9 cellular contexts compared by ENCODE assay signal in genomic region chr17:45246338-45246737, GRCh38. TPM values are rescaled to one million over a fixed set of nuclear protein-coding genes. Genes with fewer than 3 reads are reported as not detected.
DNase-seq lines count a peak whose midpoint lies in the region; ATAC-seq and TF ChIP-seq lines count a peak whose summit lies in the region.
"Had no signal": no experiment of that assay in that cellular context is flagged by ENCODE, and none has a peak within 500 bp of the region (broad histone marks: within the 10 kb centered on the region; RNA-seq: fewer than 3 reads in every experiment).

No MANE protein-coding gene starts in this region.

- no peaks in the 10 kb centered on the region for H3K27me3 ChIP-seq in DOHH2 (ENCODE audit: control insufficient read depth, low read length)
- H3K27me3 ChIP-seq in MM.1S (replicated peaks; ENCODE audit: insufficient read depth, low read length), result no peaks in the 10 kb centered on the region
- peaks cover 2% of the 10 kb centered on the region for H3K27me3 ChIP-seq in colonic mucosa
- H3K27me3 ChIP-seq in neuronal stem cell (ENCODE audit: control insufficient read depth in 3 of 3, insufficient read depth in 3 of 3, low read depth in 1 of 3, low read length in 3 of 3), result peaks cover 0 to 62% (median 0%) of the 10 kb centered on the region in 3 experiments

- H3K4me1 ChIP-seq in DOHH2 (ENCODE audit: control insufficient read depth, low read length) (peaks cover 21% of the 10 kb centered on the region), MM.1S (ENCODE audit: low read length) (peaks cover 17% of the 10 kb centered on the region), colonic mucosa (peaks cover 8% of the 10 kb centered on the region), neuronal stem cell (ENCODE audit: control insufficient read depth in 2 of 2, insufficient read depth in 1 of 2, low read depth in 1 of 2, low read length in 2 of 2) (peaks cover 5 to 15% of the 10 kb centered on the region in 2 donors)

- TF ChIP-seq CTCF in DOHH2 (IDR thresholded peaks at IDR 0.05; ENCODE audit: low read depth, low read length, poor library complexity, severe bottlenecking) (no peak), MM.1S (IDR thresholded peaks at IDR 0.05; ENCODE audit: low read length) (no peak), colonic mucosa (IDR thresholded peaks at IDR 0.05) (no peak)

- no peak overlapping the region for H2AFZ ChIP-seq in MM.1S (ENCODE audit: low read length)
- H2AFZ ChIP-seq in neuronal stem cell (ENCODE audit: low read length), result peak overlapping the region; percentile 100

- peak overlapping the region; percentile 86 for H2AK5ac ChIP-seq in neuronal stem cell (ENCODE audit: low read depth, low read length)

- no CpG with 5 or more reads among the region's 8 CpGs for WGBS in neuronal stem cell (ENCODE audit: extremely low coverage in 2 of 2, insufficient read length in 2 of 2, insufficient replicate concordance in 1 of 2), 2 donors

- no peak overlapping the region for H4K8ac ChIP-seq in neuronal stem cell (ENCODE audit: low read depth, low read length)

- H4K20me1 ChIP-seq in DOHH2 (ENCODE audit: control insufficient read depth, insufficient read depth, low read depth, low read length), result peaks cover 3% of the 10 kb centered on the region; the same call in 1 of the 2 replicates
- H4K20me1 ChIP-seq in MM.1S (ENCODE audit: insufficient read depth, low read length), result no peaks in the 10 kb centered on the region

- peak overlapping the region; percentile 5 for H3K18ac ChIP-seq in neuronal stem cell (ENCODE audit: low read length)

- H3K4ac ChIP-seq in neuronal stem cell (ENCODE audit: low read length), result no peak overlapping the region

- H2BK12ac ChIP-seq in neuronal stem cell (ENCODE audit: low read length), result peak overlapping the region; percentile 2

- no peak overlapping the region for H4K91ac ChIP-seq in neuronal stem cell (ENCODE audit: low read depth, low read length, poor library complexity)

- H3F3A ChIP-seq in DOHH2 (ENCODE audit: control insufficient read depth, insufficient read depth), result no peaks in the 10 kb centered on the region
- peaks cover 29% of the 10 kb centered on the region for H3F3A ChIP-seq in MM.1S (ENCODE audit: insufficient read depth, low read length)

- no peak for DNase-seq in MM.1S
- DNase-seq in colonic mucosa, result no peak
- no peak for DNase-seq in neuronal stem cell (ENCODE audit: low spot score)
- no peak for DNase-seq in EL
- DNase-seq: NCI-H2029 had no signal

- intact Hi-C loops in colonic mucosa (cut with DNase I), result no loop called here

- H2BK15ac ChIP-seq in neuronal stem cell (ENCODE audit: low read length), result no peak overlapping the region

- no peak overlapping the region for H3K23ac ChIP-seq in neuronal stem cell (ENCODE audit: low read depth, low read length, poor library complexity)

- H3K79me1 ChIP-seq in neuronal stem cell (ENCODE audit: low read depth, low read length), result peaks cover 6% of the 10 kb centered on the region

- no peak overlapping the region for H3K9ac ChIP-seq in MM.1S (ENCODE audit: low read length)
- peak overlapping the region; percentile 76 to 87 for H3K9ac ChIP-seq in colonic mucosa (ENCODE audit: low read depth in 2 of 2, low read length in 2 of 2)
- peak overlapping the region; percentile 54 for H3K9ac ChIP-seq in neuronal stem cell (ENCODE audit: low read depth, low read length, poor library complexity)

- no peak for ATAC-seq in GM18519 (IDR thresholded peaks at IDR 0.05; ENCODE audit: low FRiP score, unreplicated experiment)
- no peak for ATAC-seq in GM21423 (IDR thresholded peaks at IDR 0.05; ENCODE audit: unreplicated experiment)

- H3K36me3 ChIP-seq in DOHH2 (ENCODE audit: control insufficient read depth, low read length) (peaks cover 51% of the 10 kb centered on the region), MM.1S (replicated peaks; ENCODE audit: insufficient read depth, low read length) (peaks cover 4% of the 10 kb centered on the region), colonic mucosa (no peaks in the 10 kb centered on the region), neuronal stem cell (replicated peaks in 1 of 2; ENCODE audit: control insufficient read depth in 2 of 2, insufficient read depth in 2 of 2, low read length in 2 of 2) (peaks cover 0 to 4% of the 10 kb centered on the region in 2 donors)

- H3K9me3 ChIP-seq in DOHH2 (ENCODE audit: control insufficient read depth, insufficient read depth, low read length) (no peaks in the 10 kb centered on the region), MM.1S (replicated peaks; ENCODE audit: insufficient read depth, low read length) (no peaks in the 10 kb centered on the region), colonic mucosa (no peaks in the 10 kb centered on the region), neuronal stem cell (replicated peaks in 1 of 2; ENCODE audit: control insufficient read depth in 2 of 2, insufficient read depth in 1 of 2, low read depth in 1 of 2, low read length in 2 of 2) (peaks cover 0 to 7% of the 10 kb centered on the region in 2 donors)

- peaks cover 15% of the 10 kb centered on the region for H3K79me2 ChIP-seq in DOHH2 (ENCODE audit: control insufficient read depth, low read length)
- peaks cover 29% of the 10 kb centered on the region for H3K79me2 ChIP-seq in MM.1S (ENCODE audit: low read length)

- H3K27ac ChIP-seq in DOHH2 (ENCODE audit: low read depth, low read length), result no peak overlapping the region
- no peak overlapping the region; the same call in 1 of the 2 replicates for H3K27ac ChIP-seq in MM.1S (ENCODE audit: low read length)
- H3K27ac ChIP-seq in colonic mucosa, result no peak overlapping the region
- no peak overlapping the region for H3K27ac ChIP-seq in neuronal stem cell (replicated peaks; ENCODE audit: low read length)

- H2BK5ac ChIP-seq in neuronal stem cell (ENCODE audit: low read length), result no peak overlapping the region

- H3K4me3 ChIP-seq in DOHH2 (ENCODE audit: low read length) (peak overlapping the region; percentile 87), MM.1S (ENCODE audit: low read length) (0 out of 2 replicates have a peak overlapping the region, but pooled peaks have one; percentile 91), colonic mucosa (no peak overlapping the region), neuronal stem cell (ENCODE audit: low read length in 2 of 2) (peak overlapping the region; percentile 62 to 86)

- no peak overlapping the region for H3K14ac ChIP-seq in neuronal stem cell (ENCODE audit: low read length)

- H2BK120ac ChIP-seq in neuronal stem cell (ENCODE audit: low read depth, low read length), result no peak overlapping the region

- H3K9me2 ChIP-seq in DOHH2 (replicated peaks; ENCODE audit: control insufficient read depth, low read length), result no peaks in the 10 kb centered on the region
- H3K9me2 ChIP-seq in MM.1S (replicated peaks; ENCODE audit: insufficient read depth, low read length), result no peaks in the 10 kb centered on the region

- H3K4me2 ChIP-seq in DOHH2 (ENCODE audit: low read length), result peak overlapping the region; percentile 82
- peak overlapping the region; percentile 91 for H3K4me2 ChIP-seq in MM.1S (ENCODE audit: low read depth, low read length)
- H3K4me2 ChIP-seq in neuronal stem cell (ENCODE audit: insufficient read depth, low read length, poor library complexity, severe bottlenecking), result peak overlapping the region; percentile 87

RNA-seq across cellular contexts. Expression of gene SPATA32, which starts 15.6 kb away (rescaled TPM):
- not detected for total RNA-seq in colonic mucosa
- 0.04 TPM for polyA plus RNA-seq in neuronal stem cell (2013, experiment 1 of 2)
- 0.01 TPM for polyA plus RNA-seq in neuronal stem cell (2013, experiment 2 of 2)
- total RNA-seq: SK-MEL-5 had no signal

RNA-seq across cellular contexts. Expression of gene FMNL1, which starts 24.7 kb away (rescaled TPM):
- total RNA-seq in colonic mucosa, result 1 to 10 TPM; 6.8 to 8.4 TPM
- polyA plus RNA-seq in neuronal stem cell (2013, experiment 1 of 2), result 2.8 TPM
- 2.9 TPM for polyA plus RNA-seq in neuronal stem cell (2013, experiment 2 of 2)
